In genomic region chr11:6655020-6655789, GRCh38 we compare ENCODE assay signal across 9 cellular contexts. TPM values are rescaled to one million over a fixed set of nuclear protein-coding genes. Genes with fewer than 3 reads are reported as not detected.
DNase-seq lines count a peak whose midpoint lies in the region; ATAC-seq and TF ChIP-seq lines count a peak whose summit lies in the region.
"Had no signal": no experiment of that assay in that cellular context is flagged by ENCODE, and none has a peak within 500 bp of the region (broad histone marks: within the 10 kb centered on the region; RNA-seq: fewer than 3 reads in every experiment).

No MANE protein-coding gene starts in this region.

- POLR2A ChIA-PET in MCF 10A (lab: Yijun Ruan, JAX): no interaction called here

- ATAC-seq in thoracic aorta (ENCODE audit: insufficient number of reproducible peaks, low FRiP score, low read depth): peak; percentile 10
- ATAC-seq in HG02678 (IDR thresholded peaks at IDR 0.05; ENCODE audit: unreplicated experiment): no peak

- H3K36me3 ChIP-seq in breast epithelium: no peaks in the 10 kb centered on the region
- no peaks in the 10 kb centered on the region for H3K36me3 ChIP-seq in mesenchymal stem cell (ENCODE audit: control insufficient read depth in 1 of 2, insufficient read depth in 2 of 2, low read depth in 1 of 2, low read length in 2 of 2)
- H3K36me3 ChIP-seq in thoracic aorta: no peaks in the 10 kb centered on the region

- peak overlapping the region in 1 of 2 experiments; percentile 83 for H3K23ac ChIP-seq in mesenchymal stem cell (ENCODE audit: low read length in 2 of 2)

- H3K4me1 ChIP-seq in breast epithelium (no peaks in the 10 kb centered on the region), mesenchymal stem cell (ENCODE audit: control insufficient read depth, insufficient read depth, low read depth, low read length) (peaks cover 7% of the 10 kb centered on the region), thoracic aorta (ENCODE audit: control insufficient read depth in 1 of 2, low read depth in 2 of 2) (peaks cover 9 to 39% of the 10 kb centered on the region in 2 donors)

- no peak overlapping the region for H2AK5ac ChIP-seq in mesenchymal stem cell (ENCODE audit: low read length, severe bottlenecking)

- no peak for TF ChIP-seq POLR2A in breast epithelium (IDR thresholded peaks at IDR 0.05)

- H3K36me3 Mint-ChIP-seq in MCF 10A (ENCODE audit: insufficient read depth, unreplicated experiment) (no peaks in the 10 kb centered on the region), chondrocyte (ENCODE audit: low read depth) (no peaks in the 10 kb centered on the region)

- no peak for DNase-seq in breast epithelium (ENCODE audit: low spot score in 2 of 2)
- no peak for DNase-seq in MCF 10A (ENCODE audit: unreplicated experiment)
- DNase-seq in caudate nucleus (lab: John Stamatoyannopoulos, UW): peak in 7 of 61 donors; percentile 38 to 68 (median 59)
- peak; percentile 52 for DNase-seq in mesenchymal stem cell
- peak; percentile 56 for DNase-seq in thoracic aorta (ENCODE audit: low spot score)
- no peak for DNase-seq in NCI-H1105 treated with DMSO at 0.1 percent for 48 hours (lab: John Stamatoyannopoulos, UW)
- no peak for DNase-seq in chondrocyte (ENCODE audit: low spot score)

- H3K4me3 ChIP-seq in breast epithelium: peak overlapping the region; percentile 51 to 85 (median 59)
- H3K4me3 ChIP-seq in mesenchymal stem cell (ENCODE audit: insufficient read depth in 1 of 2, low read depth in 1 of 2, low read length in 2 of 2): peak overlapping the region; percentile 60 to 64
- H3K4me3 ChIP-seq in thoracic aorta: peak overlapping the region; percentile 83

- no peak overlapping the region for H2BK5ac ChIP-seq in mesenchymal stem cell (ENCODE audit: low read depth, low read length, poor library complexity, severe bottlenecking)

- peak overlapping the region; percentile 87 for H2BK120ac ChIP-seq in mesenchymal stem cell (ENCODE audit: low read depth, low read length)

- peaks cover 19% of the 10 kb centered on the region for H3K27me3 Mint-ChIP-seq in MCF 10A (ENCODE audit: insufficient read depth, unreplicated experiment)
- H3K27me3 Mint-ChIP-seq in chondrocyte (ENCODE audit: low read depth): no peaks in the 10 kb centered on the region

- H3K9me3 Mint-ChIP-seq in MCF 10A (ENCODE audit: unreplicated experiment): no peaks in the 10 kb centered on the region
- H3K9me3 Mint-ChIP-seq in chondrocyte (ENCODE audit: low read depth): no peaks in the 10 kb centered on the region

- peak overlapping the region in 1 of 2 experiments; percentile 87 for H3K14ac ChIP-seq in mesenchymal stem cell (ENCODE audit: low read length in 2 of 2)

- H2BK15ac ChIP-seq in mesenchymal stem cell (ENCODE audit: low read depth, poor library complexity, severe bottlenecking): peak overlapping the region; percentile 60

- BruUV-seq in MCF 10A (replicated peaks; lab: Mats Ljungman, UMichigan): no TSS peak

- no peaks in the 10 kb centered on the region for H3K27me3 ChIP-seq in breast epithelium
- H3K27me3 ChIP-seq in mesenchymal stem cell (ENCODE audit: control insufficient read depth in 1 of 2, insufficient read depth in 1 of 2, low read length in 2 of 2): peaks cover 56 to 64% of the 10 kb centered on the region in 2 experiments
- H3K27me3 ChIP-seq in thoracic aorta (replicated peaks; ENCODE audit: insufficient read depth): no peaks in the 10 kb centered on the region

- H3K9me3 ChIP-seq in breast epithelium (no peaks in the 10 kb centered on the region), mesenchymal stem cell (ENCODE audit: control insufficient read depth, low read length) (no peaks in the 10 kb centered on the region), thoracic aorta (no peaks in the 10 kb centered on the region)

- peak overlapping the region; percentile 28 for H3K9ac ChIP-seq in mesenchymal stem cell (ENCODE audit: low read length)

- H3K79me1 ChIP-seq in mesenchymal stem cell (replicated peaks; ENCODE audit: low read length, poor library complexity, severe bottlenecking): no peaks in the 10 kb centered on the region

- peak overlapping the region; percentile 63 for H3K4me2 ChIP-seq in mesenchymal stem cell (ENCODE audit: low read length, poor library complexity, severe bottlenecking)

- no peak overlapping the region for H2AFZ ChIP-seq in mesenchymal stem cell (ENCODE audit: low read depth, low read length)

- peak overlapping the region; percentile 77 to 79 for H3K18ac ChIP-seq in mesenchymal stem cell (ENCODE audit: low read depth in 1 of 2, low read length in 2 of 2)

- H3K27ac Mint-ChIP-seq in MCF 10A (ENCODE audit: low read depth, unreplicated experiment): no peak overlapping the region
- no peak overlapping the region for H3K27ac Mint-ChIP-seq in chondrocyte (ENCODE audit: unreplicated experiment)

- H3K4me3 Mint-ChIP-seq in MCF 10A (ENCODE audit: unreplicated experiment) (no peak overlapping the region), chondrocyte (ENCODE audit: unreplicated experiment) (no peak overlapping the region)

- intact Hi-C loops in breast epithelium (cut with DNase I; ENCODE audit: low total_unique reads): loop anchor here (1.0 kb wide), 1 partner anchor 32 kb away; no protein-coding TSS in a partner anchor
- intact Hi-C loops in MCF 10A (cut with micrococcal nuclease): no loop called here

- TF ChIP-seq CTCF in breast epithelium (IDR thresholded peaks at IDR 0.05) (no peak), MCF 10A (IDR thresholded peaks at IDR 0.05; ENCODE audit: unreplicated experiment) (no peak), thoracic aorta (IDR thresholded peaks at IDR 0.05) (no peak), chondrocyte (IDR thresholded peaks at IDR 0.05) (no peak)

- H3K4ac ChIP-seq in mesenchymal stem cell (ENCODE audit: low read depth in 1 of 2, low read length in 2 of 2): peak overlapping the region; percentile 81 to 99

- WGBS in mesenchymal stem cell: 1% methylated on average over 18 of the region's 84 CpGs

- CTCF ChIA-PET in MCF 10A (lab: Yijun Ruan, JAX): no interaction called here

- H3K4me1 Mint-ChIP-seq in MCF 10A (ENCODE audit: insufficient read depth, unreplicated experiment) (no peaks in the 10 kb centered on the region), chondrocyte (ENCODE audit: low read depth) (peaks cover 10% of the 10 kb centered on the region)

- H3K27ac ChIP-seq in breast epithelium (peak overlapping the region; percentile 60 to 92), caudate nucleus (ENCODE audit: low read depth, low read length) (peak overlapping the region; percentile 32), mesenchymal stem cell (ENCODE audit: low read length, poor library complexity, severe bottlenecking) (no peak overlapping the region), thoracic aorta (peak overlapping the region; percentile 76 to 87)
- H3K27ac ChIP-seq: VCaP had no signal

- H2BK12ac ChIP-seq in mesenchymal stem cell (ENCODE audit: low read length in 2 of 2): peak overlapping the region; percentile 49 to 81

- H4K8ac ChIP-seq in mesenchymal stem cell (ENCODE audit: low read length): peak overlapping the region; percentile 78

- H4K91ac ChIP-seq in mesenchymal stem cell (ENCODE audit: low read length): peak overlapping the region; percentile 93

RNA-seq across cellular contexts. Expression of gene DCHS1, which starts 0.4 kb away (rescaled TPM):
- total RNA-seq in breast epithelium (10 to 100 TPM in 2 of 3 donors, 1 to 10 TPM in 1; 7.2 to 18.0 (median 13.8) TPM), MCF 10A (2022) (0.19 and 0.27 TPM in 2 replicates), thoracic aorta (10 to 100 TPM; 62.3 to 73.5 TPM), chondrocyte (33.1 to 34.6 TPM (median 33.4 TPM) in 3 replicates)
- 13.2 TPM for polyA plus RNA-seq in mesenchymal stem cell (2013, experiment 1 of 2)
- polyA plus RNA-seq in mesenchymal stem cell (2013, experiment 2 of 2): 12.1 TPM

RNA-seq across cellular contexts. Expression of gene MRPL17, which starts 27.9 kb away (rescaled TPM):
- total RNA-seq in breast epithelium (10 to 100 TPM; 16.8 to 25.2 (median 18.9) TPM), MCF 10A (2022) (78.0 and 88.4 TPM in 2 replicates), thoracic aorta (10 to 100 TPM; 20.6 to 53.6 TPM), chondrocyte (45.5 to 79.0 TPM (median 48.6 TPM) in 3 replicates)
- polyA plus RNA-seq in mesenchymal stem cell (2013, experiment 1 of 2): 92.8 TPM
- polyA plus RNA-seq in mesenchymal stem cell (2013, experiment 2 of 2): 88.9 TPM

RNA-seq across cellular contexts. Expression of gene TPP1, which starts 36.0 kb away (rescaled TPM):
- total RNA-seq in breast epithelium (10 to 100 TPM; 27.2 to 71.4 (median 38.2) TPM), MCF 10A (2022) (26.9 and 46.5 TPM in 2 replicates), thoracic aorta (10 to 100 TPM; 66.7 to 75.6 TPM), chondrocyte (89.2 to 103 TPM (median 101 TPM) in 3 replicates)
- polyA plus RNA-seq in mesenchymal stem cell (2013, experiment 1 of 2): 425 TPM
- 399 TPM for polyA plus RNA-seq in mesenchymal stem cell (2013, experiment 2 of 2)

RNA-seq across cellular contexts. Expression of gene TAF10, which starts 43.2 kb away (rescaled TPM):
- 10 to 100 TPM; 45.4 to 82.6 (median 54.7) TPM for total RNA-seq in breast epithelium
- 157 and 167 TPM in 2 replicates for total RNA-seq in MCF 10A (2022)
- polyA plus RNA-seq in mesenchymal stem cell (2013, experiment 1 of 2): 187 TPM
- 195 TPM for polyA plus RNA-seq in mesenchymal stem cell (2013, experiment 2 of 2)
- 10 to 100 TPM; 39.5 to 40.0 TPM for total RNA-seq in thoracic aorta
- total RNA-seq in chondrocyte: 80.9 to 124 TPM (median 82.8 TPM) in 3 replicates

RNA-seq across cellular contexts. Expression of gene ILK, which starts 51.6 kb away (rescaled TPM):
- total RNA-seq in breast epithelium (100 to 1,000 TPM; 113 to 118 (median 113) TPM), MCF 10A (2022) (78.9 and 92.3 TPM in 2 replicates), thoracic aorta (100 to 1,000 TPM; 338 to 588 TPM), chondrocyte (200 to 258 TPM (median 248 TPM) in 3 replicates)
- 309 TPM for polyA plus RNA-seq in mesenchymal stem cell (2013, experiment 1 of 2)
- 311 TPM for polyA plus RNA-seq in mesenchymal stem cell (2013, experiment 2 of 2)

Comparison
In these comparisons a context has a peak if more than half of its experiments do, and no peak if none do; other contexts are left out.
1. DNase-seq: peak in mesenchymal stem cell (single experiment) and thoracic aorta (single experiment); none in breast epithelium (0 of 2), MCF 10A (single experiment), NCI-H1105 treated with DMSO at 0.1 percent for 48 hours (single experiment) and chondrocyte (single experiment).
2. Peak in every context shown above with its lines, with median percentiles within 50 percentile points of each other: H3K4me3 ChIP-seq.